ENCODE assay signal across 14 cellular contexts in the genomic region with DNA sequence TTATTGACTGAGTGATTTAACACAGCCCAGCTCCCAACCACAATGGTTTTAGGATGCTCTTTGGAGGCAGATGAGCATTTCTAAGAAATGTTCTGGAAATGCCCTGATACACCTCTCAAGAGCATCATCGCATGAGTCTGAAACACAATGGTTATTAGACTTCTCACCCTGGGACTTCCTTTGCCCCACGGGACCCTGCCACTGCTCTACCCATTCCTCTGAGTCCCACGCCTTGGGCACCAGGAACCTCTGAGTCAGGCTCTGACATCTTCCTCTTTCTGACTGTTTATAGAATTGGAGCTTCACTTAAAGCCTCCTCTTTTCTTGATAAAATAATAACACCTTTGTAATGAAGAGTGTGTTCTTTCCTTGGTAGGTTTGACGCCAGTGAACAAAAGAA.
"Had no signal": no experiment of that assay in that cellular context is flagged by ENCODE, and none has a peak within 500 bp of the region (broad histone marks: within the 10 kb centered on the region; RNA-seq: fewer than 3 reads in every experiment).

No MANE protein-coding gene starts in this region.

- H3K27ac Mint-ChIP-seq: brain; dendritic cell treated with granulocyte-macrophage colony-stimulating factor and Interleukin-4, amounts not matched to agents 40 ng/mL and 50 ng/mL, for 4 days; T-helper 1 cell treated with Interleukin-12 subunit alpha and Interleukin-12 subunit beta and Interleukin-4 antibody, amounts not matched to agents 30 μg/mL and 1 μg/mL, for 36 hours had no signal

- H3K36me3 ChIP-seq: pancreas, thyroid gland, uterus had no signal

- H3K36me3 Mint-ChIP-seq: brain had no signal

- H3K4me1 ChIP-seq: pancreas had no signal

- ATAC-seq: left ventricle myocardium superior, pancreas had no signal

- H3K4me3 Mint-ChIP-seq: brain; dendritic cell treated with granulocyte-macrophage colony-stimulating factor and Interleukin-4, amounts not matched to agents 40 ng/mL and 50 ng/mL, for 4 days; T-helper 1 cell treated with Interleukin-12 subunit alpha and Interleukin-12 subunit beta and Interleukin-4 antibody, amounts not matched to agents 30 μg/mL and 1 μg/mL, for 36 hours had no signal

- H3K9me3 ChIP-seq: pancreas, thyroid gland, uterus had no signal

- H3K27me3 Mint-ChIP-seq: dendritic cell treated with granulocyte-macrophage colony-stimulating factor and Interleukin-4, amounts not matched to agents 40 ng/mL and 50 ng/mL, for 4 days had no signal

- H3K27me3 ChIP-seq: pancreas, thyroid gland, uterus had no signal

- H3K27ac ChIP-seq: pancreas, thyroid gland, uterus had no signal

- DNase-seq: activated CD4-positive, alpha-beta T cell treated with anti-CD3 and anti-CD28 coated beads, Interleukin-2, amount 50 U/mL, for 4 hours; activated CD4-positive, CD25-positive, alpha-beta regulatory T cell treated with anti-CD3 and anti-CD28 coated beads, Interleukin-2, amount 50 U/mL, for 72 hours; activated naive CD4-positive, alpha-beta T cell treated with anti-CD3 and anti-CD28 coated beads, Interleukin-2, amount 50 U/mL, for 16 hours; amygdala; cerebellar nuclear complex; left ventricle myocardium superior; mesendoderm; pancreas; stimulated activated CD4-positive, alpha-beta T cell treated with anti-CD3 and anti-CD28 coated beads, Interleukin-2, amount 100 ng/mL, for 48 hours; thyroid gland; uterus had no signal

- H3K4me3 ChIP-seq: pancreas, thyroid gland, uterus had no signal
